ENCODE assay signal across 20 cellular contexts in the genomic region with DNA sequence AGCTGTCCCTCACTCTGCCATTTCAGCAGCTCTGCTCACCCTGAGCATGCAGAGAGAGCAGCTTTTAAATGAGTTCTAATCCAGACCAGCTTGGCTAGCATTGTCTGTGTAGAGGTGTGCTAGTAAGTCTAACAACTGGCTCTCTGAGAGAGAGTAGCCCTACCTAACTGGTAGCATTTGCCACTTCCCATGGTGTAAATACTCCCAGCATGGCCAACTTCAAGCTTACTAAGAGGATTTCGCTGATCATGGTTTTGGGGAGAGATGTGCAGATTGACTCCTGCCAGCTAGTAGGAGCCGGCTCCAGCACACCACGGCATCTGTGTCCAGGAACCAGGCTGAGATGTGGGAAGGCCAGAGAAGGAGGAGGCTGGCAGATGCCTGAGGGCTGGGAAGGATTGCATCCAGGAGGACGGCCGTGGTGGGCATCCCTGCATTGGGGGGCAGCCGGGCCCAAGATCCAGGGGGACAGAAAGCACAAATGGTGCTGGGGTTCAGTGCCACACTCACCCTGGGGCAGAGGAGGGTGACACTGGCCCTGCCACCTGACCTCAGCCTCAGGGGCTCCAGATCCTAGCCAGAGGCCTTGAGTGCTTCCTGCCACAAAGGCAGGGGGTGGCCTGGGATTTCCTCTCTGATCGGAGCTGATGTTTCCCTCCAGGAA.
"Had no signal": no experiment of that assay in that cellular context is flagged by ENCODE, and none has a peak within 500 bp of the region (broad histone marks: within the 10 kb centered on the region; RNA-seq: fewer than 3 reads in every experiment).

No MANE protein-coding gene starts in this region.

- H3K36me3 ChIP-seq: left lung, ovary, upper lobe of left lung had no signal

- H3K4me1 Mint-ChIP-seq: activated CD8-positive, alpha-beta memory T cell treated with anti-CD3 and anti-CD28 coated beads, Interleukin-2, amount 10 ng/mL, durations not matched to agents 7 days and 5 days; activated naive CD4-positive, alpha-beta T cell treated with anti-CD3 and anti-CD28 coated beads, Interleukin-2, amount 10 ng/mL, durations not matched to agents 7 days and 5 days had no signal

- H3K9me3 ChIP-seq: left lung, ovary, psoas muscle, upper lobe of left lung had no signal

- H3K27ac Mint-ChIP-seq: activated CD8-positive, alpha-beta memory T cell treated with anti-CD3 and anti-CD28 coated beads, Interleukin-2, amount 10 ng/mL, durations not matched to agents 7 days and 5 days; activated CD8-positive, alpha-beta T cell treated with anti-CD3 and anti-CD28 coated beads for 36 hours; activated naive CD4-positive, alpha-beta T cell treated with anti-CD3 and anti-CD28 coated beads, Interleukin-2, amount 10 ng/mL, durations not matched to agents 7 days and 5 days; T-helper 17 cell had no signal

- H3K4me1 ChIP-seq: left lung, psoas muscle, upper lobe of left lung had no signal

- H3K9me3 Mint-ChIP-seq: activated CD8-positive, alpha-beta T cell treated with anti-CD3 and anti-CD28 coated beads for 36 hours; activated naive CD4-positive, alpha-beta T cell treated with anti-CD3 and anti-CD28 coated beads, Interleukin-2, amount 10 ng/mL, durations not matched to agents 7 days and 5 days; naive thymus-derived CD8-positive, alpha-beta T cell had no signal

- H3K27ac ChIP-seq: left lung, ovary, psoas muscle, upper lobe of left lung had no signal

- H3K4me3 ChIP-seq: left lung, ovary, psoas muscle, upper lobe of left lung had no signal

- H3K4me3 Mint-ChIP-seq: activated CD8-positive, alpha-beta memory T cell treated with anti-CD3 and anti-CD28 coated beads, Interleukin-2, amount 10 ng/mL, durations not matched to agents 7 days and 5 days; activated CD8-positive, alpha-beta T cell treated with anti-CD3 and anti-CD28 coated beads for 36 hours; activated naive CD4-positive, alpha-beta T cell treated with anti-CD3 and anti-CD28 coated beads, Interleukin-2, amount 10 ng/mL, durations not matched to agents 7 days and 5 days; naive thymus-derived CD8-positive, alpha-beta T cell; T-helper 17 cell had no signal

- H3K36me3 Mint-ChIP-seq: activated CD8-positive, alpha-beta memory T cell treated with anti-CD3 and anti-CD28 coated beads, Interleukin-2, amount 10 ng/mL, durations not matched to agents 7 days and 5 days; activated naive CD4-positive, alpha-beta T cell treated with anti-CD3 and anti-CD28 coated beads, Interleukin-2, amount 10 ng/mL, durations not matched to agents 7 days and 5 days; naive thymus-derived CD8-positive, alpha-beta T cell had no signal

- DNase-seq: activated CD4-positive, alpha-beta T cell treated with anti-CD3 and anti-CD28 coated beads for 48 hours; activated CD4-positive, CD25-positive, alpha-beta regulatory T cell; activated CD8-positive, alpha-beta memory T cell treated with anti-CD3 and anti-CD28 coated beads, Interleukin-2, amount 10 ng/mL, durations not matched to agents 7 days and 5 days; activated CD8-positive, alpha-beta T cell treated with anti-CD3 and anti-CD28 coated beads for 36 hours; activated effector memory CD4-positive, alpha-beta T cell treated with anti-CD3 and anti-CD28 coated beads, Interleukin-2, amount 50 U/mL, for 16 hours; activated T-cell treated with anti-CD3 and anti-CD28 coated beads for 4 hours; effector CD4-positive, alpha-beta T cell; erythroblast; foreskin fibroblast; ovary; right cardiac atrium; stimulated activated CD4-positive, alpha-beta T cell treated with anti-CD3 and anti-CD28 coated beads, Interleukin-12 subunit alpha, Interleukin-12 subunit beta, amount 100 ng/mL, for 4 hours; stimulated activated CD4-positive, alpha-beta T cell treated with anti-CD3 and anti-CD28 coated beads, Interleukin-4, amount 100 ng/mL, for 4 hours; stimulated activated naive CD8-positive, alpha-beta T cell treated with anti-CD3 and anti-CD28 coated beads, Interleukin-15, Interleukin-2, amounts not matched to agents 100 U/mL and 50 U/mL, for 24 hours; T-helper 17 cell; upper lobe of left lung had no signal

- H3K27me3 ChIP-seq: ovary, upper lobe of left lung had no signal

- ATAC-seq: activated CD8-positive, alpha-beta memory T cell treated with anti-CD3 and anti-CD28 coated beads, Interleukin-2, amount 10 ng/mL, durations not matched to agents 7 days and 5 days; activated CD8-positive, alpha-beta T cell treated with anti-CD3 and anti-CD28 coated beads for 36 hours; left lung; naive thymus-derived CD8-positive, alpha-beta T cell; stimulated activated naive CD8-positive, alpha-beta T cell treated with anti-CD3 and anti-CD28 coated beads, Interleukin-15, Interleukin-2, amounts not matched to agents 100 U/mL and 50 U/mL, for 24 hours; T-helper 17 cell had no signal
